In the genomic region with DNA sequence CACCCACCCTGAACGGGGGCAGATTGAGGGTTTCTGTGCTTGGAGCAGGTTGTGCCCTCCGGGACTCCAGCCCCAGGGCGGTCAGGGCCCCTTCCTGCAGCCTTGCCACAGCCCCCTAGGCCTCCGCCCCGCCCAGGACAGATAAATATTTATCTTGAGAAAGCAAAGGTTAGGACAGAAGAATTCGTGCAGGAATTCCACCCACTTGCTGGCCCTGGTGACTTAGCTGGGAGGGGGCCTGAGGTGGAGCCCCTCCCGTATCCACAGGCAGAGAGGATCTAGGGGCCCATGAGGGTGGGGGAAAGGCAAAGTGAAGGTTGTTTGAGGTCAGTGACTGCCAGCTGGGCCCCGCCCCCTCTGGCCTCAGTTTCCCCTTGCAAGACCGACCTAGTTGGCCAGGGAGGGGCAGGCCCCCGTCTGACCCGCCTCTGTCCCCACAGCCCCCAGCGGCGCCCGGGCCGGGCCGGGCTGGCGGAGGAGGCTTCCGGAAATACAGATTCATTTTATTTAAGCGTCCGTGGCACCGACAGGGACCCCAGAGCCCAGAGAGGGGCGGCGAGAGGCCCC, we compare ENCODE assay signal across 9 cellular contexts. TPM values are rescaled to one million over a fixed set of nuclear protein-coding genes. Genes with fewer than 3 reads are reported as not detected.
A peak's percentile ranks its signal among the peaks of the same experiment; 100 is the strongest.
DNase-seq lines count a peak whose midpoint lies in the region; ATAC-seq, FAIRE-seq and TF ChIP-seq lines count a peak whose summit lies in the region.
"Had no signal": no experiment of that assay in that cellular context is flagged by ENCODE, and none has a peak within 500 bp of the region (broad histone marks: within the 10 kb centered on the region; RNA-seq: fewer than 3 reads in every experiment).

No MANE protein-coding gene starts in this region.

- H2AFZ ChIP-seq in Loucy (ENCODE audit: low read length): no peak overlapping the region

- H4K20me1 ChIP-seq in Loucy (ENCODE audit: insufficient read depth, low read length, poor library complexity, severe bottlenecking): peaks cover 74% of the 10 kb centered on the region

- DNase-seq in AG09319 (ENCODE audit: extremely low read depth, low read depth) (peak; percentile 69), HTR-8/SVneo (ENCODE audit: insufficient read length, low spot score) (no peak), occipital lobe (lab: John Stamatoyannopoulos, UW) (no peak)
- DNase-seq in natural killer cell treated with Interleukin-12 subunit alpha and Interleukin-12 subunit beta and Interleukin-15 and Interleukin-18, amount 100 ng/mL, for 72 hours (ENCODE audit: low spot score): no peak
- DNase-seq: RPMI8226 had no signal

- peak overlapping the region; percentile 98 for H3K4me2 ChIP-seq in Loucy (ENCODE audit: low read depth, low read length, poor library complexity, severe bottlenecking)

- FAIRE-seq in HTR-8/SVneo (lab: Jason Lieb, UNC): no peak

- H3K9me2 ChIP-seq in Loucy (replicated peaks; ENCODE audit: low read depth, low read length): no peaks in the 10 kb centered on the region

- H3K9ac ChIP-seq in Loucy (ENCODE audit: low read depth, low read length, poor library complexity, severe bottlenecking): peak overlapping the region; percentile 95

- peak overlapping the region; percentile 96 for H3K4me3 Mint-ChIP-seq in dendritic cell treated with granulocyte-macrophage colony-stimulating factor and Interleukin-4, amounts not matched to agents 40 ng/mL and 50 ng/mL, for 4 days
- peak overlapping the region; percentile 79 for H3K4me3 Mint-ChIP-seq in natural killer cell treated with Interleukin-12 subunit alpha and Interleukin-12 subunit beta and Interleukin-15 and Interleukin-18, amount 100 ng/mL, for 72 hours

- H3K27me3 Mint-ChIP-seq in dendritic cell treated with granulocyte-macrophage colony-stimulating factor and Interleukin-4, amounts not matched to agents 40 ng/mL and 50 ng/mL, for 4 days: no peaks in the 10 kb centered on the region
- H3K27me3 Mint-ChIP-seq in natural killer cell treated with Interleukin-12 subunit alpha and Interleukin-12 subunit beta and Interleukin-15 and Interleukin-18, amount 100 ng/mL, for 72 hours: no peaks in the 10 kb centered on the region

- no peak for ATAC-seq in natural killer cell treated with Interleukin-12 subunit alpha and Interleukin-12 subunit beta and Interleukin-15 and Interleukin-18, amount 100 ng/mL, for 72 hours
- ATAC-seq in GM19324 (IDR thresholded peaks at IDR 0.05; ENCODE audit: low FRiP score, unreplicated experiment) (no peak), GM21367 (IDR thresholded peaks at IDR 0.05; ENCODE audit: unreplicated experiment) (no peak)

- TF ChIP-seq CTCF in AG09319 (IDR thresholded peaks at IDR 0.05; ENCODE audit: low read depth, low read length) (no peak), Loucy (conservative IDR thresholded peaks at IDR 0.05; ENCODE audit: low read length) (no peak)

- H3K36me3 ChIP-seq in Loucy (ENCODE audit: insufficient read depth, low read length): peaks cover 42% of the 10 kb centered on the region; the same call in 1 of the 2 replicates

- peaks cover 84% of the 10 kb centered on the region for H3K79me2 ChIP-seq in Loucy (ENCODE audit: insufficient read depth, low read length)

- H3K4me1 Mint-ChIP-seq in dendritic cell treated with granulocyte-macrophage colony-stimulating factor and Interleukin-4, amounts not matched to agents 40 ng/mL and 50 ng/mL, for 4 days (ENCODE audit: low read depth): peaks cover 43% of the 10 kb centered on the region
- H3K4me1 Mint-ChIP-seq in natural killer cell treated with Interleukin-12 subunit alpha and Interleukin-12 subunit beta and Interleukin-15 and Interleukin-18, amount 100 ng/mL, for 72 hours (ENCODE audit: low read depth in 2 of 2): peaks cover 9 to 25% of the 10 kb centered on the region in 2 donors

- peak overlapping the region; percentile 96 for H3K27ac Mint-ChIP-seq in dendritic cell treated with granulocyte-macrophage colony-stimulating factor and Interleukin-4, amounts not matched to agents 40 ng/mL and 50 ng/mL, for 4 days
- H3K27ac Mint-ChIP-seq in natural killer cell treated with Interleukin-12 subunit alpha and Interleukin-12 subunit beta and Interleukin-15 and Interleukin-18, amount 100 ng/mL, for 72 hours: peak overlapping the region; percentile 89 to 91

- H3K9me3 Mint-ChIP-seq in dendritic cell treated with granulocyte-macrophage colony-stimulating factor and Interleukin-4, amounts not matched to agents 40 ng/mL and 50 ng/mL, for 4 days: no peaks in the 10 kb centered on the region
- H3K9me3 Mint-ChIP-seq in natural killer cell treated with Interleukin-12 subunit alpha and Interleukin-12 subunit beta and Interleukin-15 and Interleukin-18, amount 100 ng/mL, for 72 hours: no peaks in the 10 kb centered on the region

- peak overlapping the region; percentile 90 for H3K4me3 ChIP-seq in Loucy (ENCODE audit: low read length, poor library complexity, severe bottlenecking)

- no peaks in the 10 kb centered on the region for H3K27me3 ChIP-seq in Loucy (ENCODE audit: insufficient read depth, low read length, poor library complexity, severe bottlenecking)

- no peaks in the 10 kb centered on the region for H3K9me3 ChIP-seq in Loucy (ENCODE audit: insufficient read depth, low read depth, low read length)

- peaks cover 91% of the 10 kb centered on the region for H3K36me3 Mint-ChIP-seq in dendritic cell treated with granulocyte-macrophage colony-stimulating factor and Interleukin-4, amounts not matched to agents 40 ng/mL and 50 ng/mL, for 4 days (ENCODE audit: low read depth)
- no peaks in the 10 kb centered on the region for H3K36me3 Mint-ChIP-seq in natural killer cell treated with Interleukin-12 subunit alpha and Interleukin-12 subunit beta and Interleukin-15 and Interleukin-18, amount 100 ng/mL, for 72 hours

- peaks cover 8% of the 10 kb centered on the region; the same call in 1 of the 2 replicates for H3F3A ChIP-seq in Loucy (ENCODE audit: low read depth)

- intact Hi-C loops in dendritic cell treated with granulocyte-macrophage colony-stimulating factor and Interleukin-4, amounts not matched to agents 40 ng/mL and 50 ng/mL, for 4 days (cut with micrococcal nuclease): no loop called here

- peaks cover 16% of the 10 kb centered on the region for H3K4me1 ChIP-seq in Loucy (ENCODE audit: insufficient read depth, low read length, poor library complexity, severe bottlenecking)

RNA-seq across cellular contexts. Expression of a gene that starts 5.2 kb away (rescaled TPM):
- 10 to 100 TPM; 85.9 to 88.3 TPM for total RNA-seq in natural killer cell treated with Interleukin-12 subunit alpha and Interleukin-12 subunit beta and Interleukin-15 and Interleukin-18, amount 100 ng/mL, for 72 hours
- total RNA-seq in occipital lobe: 15.3 TPM

RNA-seq across cellular contexts. Expression of a gene that starts 12.0 kb away (rescaled TPM):
- 100 to 1,000 TPM; 163 to 215 TPM for total RNA-seq in natural killer cell treated with Interleukin-12 subunit alpha and Interleukin-12 subunit beta and Interleukin-15 and Interleukin-18, amount 100 ng/mL, for 72 hours
- 11.9 TPM for total RNA-seq in occipital lobe

RNA-seq across cellular contexts. Expression of a gene that starts 15.5 kb away (rescaled TPM):
- total RNA-seq in natural killer cell treated with Interleukin-12 subunit alpha and Interleukin-12 subunit beta and Interleukin-15 and Interleukin-18, amount 100 ng/mL, for 72 hours: 100 to 1,000 TPM; 226 to 251 TPM
- total RNA-seq in occipital lobe: 598 TPM

RNA-seq across cellular contexts. Expression of a gene that starts 15.8 kb away (rescaled TPM):
- total RNA-seq in natural killer cell treated with Interleukin-12 subunit alpha and Interleukin-12 subunit beta and Interleukin-15 and Interleukin-18, amount 100 ng/mL, for 72 hours: under 1 TPM in 1 of 2 donors, not detected in 1; 0.28 TPM
- total RNA-seq in occipital lobe: 6.6 TPM

RNA-seq across cellular contexts. Expression of a gene that starts 21.7 kb away (rescaled TPM):
- total RNA-seq in natural killer cell treated with Interleukin-12 subunit alpha and Interleukin-12 subunit beta and Interleukin-15 and Interleukin-18, amount 100 ng/mL, for 72 hours: 10 to 100 TPM; 59.5 to 94.2 TPM
- total RNA-seq in occipital lobe: 6.7 TPM

Comparison
In these comparisons a context has a peak if more than half of its experiments do, and no peak if none do; other contexts are left out.
1. RNA of a gene that starts 12.0 kb away (total RNA-seq): 163 to 215 TPM in natural killer cell treated with Interleukin-12 subunit alpha and Interleukin-12 subunit beta and Interleukin-15 and Interleukin-18, amount 100 ng/mL, for 72 hours; 11.9 TPM in occipital lobe (single experiment); every median in the first group is over 10 times any median in the second.